ENCODE assay signal across 20 cellular contexts in genomic region chr11:86981777-86982540, GRCh38.
"Had no signal": no experiment of that assay in that cellular context is flagged by ENCODE, and none has a peak within 500 bp of the region (broad histone marks: within the 10 kb centered on the region; RNA-seq: fewer than 3 reads in every experiment).

No MANE protein-coding gene starts in this region.

- H3K4me3 Mint-ChIP-seq: endodermal cell, natural killer cell had no signal

- H3K4me1 ChIP-seq: foreskin keratinocyte, transverse colon had no signal

- H3K27ac ChIP-seq: foreskin keratinocyte, pancreas, thoracic aorta, transverse colon had no signal

- H3K27me3 ChIP-seq: foreskin keratinocyte, pancreas, transverse colon had no signal

- H3K4me1 Mint-ChIP-seq: natural killer cell had no signal

- H3K9me3 ChIP-seq: mucosa of descending colon, pancreas, thoracic aorta, transverse colon had no signal

- FAIRE-seq: endothelial cell of umbilical vein, pancreas, small intestine had no signal

- H3K36me3 ChIP-seq: pancreas, thoracic aorta, transverse colon had no signal

- DNase-seq: central memory CD4-positive, alpha-beta T cell; effector CD4-positive, alpha-beta T cell; endodermal cell; erythroblast; foreskin keratinocyte; head of caudate nucleus; hippocampal formation; left colon; natural killer cell; occipital lobe; pancreas; small intestine; stimulated activated CD4-positive, alpha-beta T cell treated with anti-CD3 and anti-CD28 coated beads, Interleukin-2, amount 100 ng/mL, for 48 hours; stimulated activated naive CD4-positive, alpha-beta T cell treated with Interleukin-2 at 50 U/mL for 16 hours; transverse colon had no signal

- H3K4me3 ChIP-seq: coronary artery, mucosa of descending colon, pancreas, thoracic aorta, transverse colon had no signal

- H3K9me3 Mint-ChIP-seq: endodermal cell, natural killer cell had no signal

- H3K36me3 Mint-ChIP-seq: natural killer cell had no signal

- H3K27me3 Mint-ChIP-seq: progenitor cell of endocrine pancreas had no signal

- H3K27ac Mint-ChIP-seq: endodermal cell, natural killer cell, progenitor cell of endocrine pancreas had no signal

- ATAC-seq: foreskin keratinocyte, left colon, mucosa of descending colon, natural killer cell, pancreas had no signal
